In genomic region chr1:62735491-62736171, GRCh38 we compare ENCODE assay signal across 1 cellular context.
A peak's percentile ranks its signal among the peaks of the same experiment; 100 is the strongest.
TF ChIP-seq lines count a peak whose summit lies in the region.

No MANE protein-coding gene starts in this region.

TF ChIP-seq in SK-N-SH treated with all-trans-retinoic acid at 6 μM for 48 hours, 23 proteins besides CTCF, POLR2A, EP300 and RAD21 (continued from another document):
- TF ChIP-seq ARNTL (CRISPR knock-in tag; IDR thresholded peaks at IDR 0.05; ENCODE audit: borderline replicate concordance, low read depth) = no peak
- no peak for TF ChIP-seq ZFP30 (CRISPR knock-in tag; IDR thresholded peaks at IDR 0.05)
- no peak for TF ChIP-seq CSRNP3 (CRISPR knock-in tag; IDR thresholded peaks at IDR 0.05)
- TF ChIP-seq ZNF8 (CRISPR knock-in tag; IDR thresholded peaks at IDR 0.05) = no peak
- no peak for TF ChIP-seq TCF4 (CRISPR knock-in tag; IDR thresholded peaks at IDR 0.05; ENCODE audit: borderline replicate concordance)
- 0 out of 2 replicates have a peak, but pooled peaks have one; percentile 58 for TF ChIP-seq SNAI2 (CRISPR knock-in tag; IDR thresholded peaks at IDR 0.05)
- TF ChIP-seq OSR1 (CRISPR knock-in tag; IDR thresholded peaks at IDR 0.05) = no peak
- no peak for TF ChIP-seq RARB (CRISPR knock-in tag; IDR thresholded peaks at IDR 0.05)
- TF ChIP-seq ESRRG (CRISPR knock-in tag; IDR thresholded peaks at IDR 0.05) = no peak
- TF ChIP-seq CSDC2 (CRISPR knock-in tag; IDR thresholded peaks at IDR 0.05) = no peak
- no peak for TF ChIP-seq ZFP3 (CRISPR knock-in tag; IDR thresholded peaks at IDR 0.05)
- peak; percentile 66; the same call in 1 of the 2 replicates for TF ChIP-seq TOX (CRISPR knock-in tag; IDR thresholded peaks at IDR 0.05; ENCODE audit: borderline replicate concordance)
- no peak for TF ChIP-seq GLIS3 (CRISPR knock-in tag; IDR thresholded peaks at IDR 0.05)
- peak; percentile 42; the same call in 1 of the 2 replicates for TF ChIP-seq CREB5 (CRISPR knock-in tag; IDR thresholded peaks at IDR 0.05; ENCODE audit: low read depth)
- peak; percentile 85; the same call in 1 of the 2 replicates for TF ChIP-seq ZC3H10 (CRISPR knock-in tag; IDR thresholded peaks at IDR 0.05)
